ENCODE assay signal across 8 cellular contexts in genomic region chr1:5975133-5975880, GRCh38. TPM values are rescaled to one million over a fixed set of nuclear protein-coding genes. Genes with fewer than 3 reads are reported as not detected.
DNase-seq lines count a peak whose midpoint lies in the region; ATAC-seq and TF ChIP-seq lines count a peak whose summit lies in the region.

No MANE protein-coding gene starts in this region.

- H3K18ac ChIP-seq in H9 (ENCODE audit: insufficient read length, low read depth, low read length): no peak overlapping the region

- H3K4me1 Mint-ChIP-seq in CD14-positive monocyte (peaks cover 23% of the 10 kb centered on the region), H9 (peaks cover 7 to 10% of the 10 kb centered on the region in 2 experiments)
- peaks cover 18% of the 10 kb centered on the region for H3K4me1 Mint-ChIP-seq in activated naive CD8-positive, alpha-beta T cell (ENCODE audit: low read depth)

- H3K9me3 ChIP-seq in H9 (ENCODE audit: control insufficient read depth, low read depth, low read length) (no peaks in the 10 kb centered on the region), OCI-LY1 (ENCODE audit: low read length) (no peaks in the 10 kb centered on the region)

- no peak overlapping the region for H3K14ac ChIP-seq in H9 (ENCODE audit: insufficient read depth, low read length)

- H3K9me2 ChIP-seq in OCI-LY1 (ENCODE audit: low read depth, low read length): no peaks in the 10 kb centered on the region

- H3K4me1 ChIP-seq in H9 (ENCODE audit: insufficient read depth, low read length) (no peaks in the 10 kb centered on the region; the same call in 1 of the 2 replicates), OCI-LY1 (ENCODE audit: insufficient read depth, low read length, severe bottlenecking) (no peaks in the 10 kb centered on the region)

- WGBS in H9 (ENCODE audit: extremely low coverage, insufficient read length, low lambda C conversion rate): no CpG with 5 or more reads among the region's 17 CpGs

- H3K9ac ChIP-seq in H9 (ENCODE audit: extremely low read depth, insufficient read length, low read length): no peak overlapping the region
- no peak overlapping the region for H3K9ac ChIP-seq in OCI-LY1 (ENCODE audit: low read length)

- no peak overlapping the region for H2BK15ac ChIP-seq in H9 (ENCODE audit: low read depth, low read length)

- no peak overlapping the region for H3K56ac ChIP-seq in H9 (ENCODE audit: insufficient read length, low read depth, low read length)

- H3K36me3 Mint-ChIP-seq in CD14-positive monocyte: peaks cover 13 to 28% of the 10 kb centered on the region in 2 donors
- H3K36me3 Mint-ChIP-seq in H9 (ENCODE audit: insufficient read depth in 1 of 3, low read depth in 3 of 3): peaks cover 10 to 23% (median 23%) of the 10 kb centered on the region in 3 experiments
- peaks cover 9% of the 10 kb centered on the region for H3K36me3 Mint-ChIP-seq in activated naive CD8-positive, alpha-beta T cell

- TF ChIP-seq CTCF in CD14-positive monocyte (IDR thresholded peaks at IDR 0.05): peak; percentile 77
- TF ChIP-seq CTCF in H9 (conservative IDR thresholded peaks at IDR 0.05): peak; percentile 83
- TF ChIP-seq CTCF in OCI-LY1 (IDR thresholded peaks at IDR 0.05; ENCODE audit: low read length): peak; percentile 69

- H4K20me1 ChIP-seq in H9 (ENCODE audit: control insufficient read depth, insufficient read depth, insufficient read length) (no peaks in the 10 kb centered on the region), OCI-LY1 (ENCODE audit: insufficient read depth, low read length) (no peaks in the 10 kb centered on the region)

- H4K8ac ChIP-seq in H9 (replicated peaks; ENCODE audit: insufficient read length, low read depth, low read length): no peak overlapping the region

- no peak overlapping the region for H2BK12ac ChIP-seq in H9 (ENCODE audit: insufficient read length, low read depth, low read length)

- no peak overlapping the region for H3K4ac ChIP-seq in H9 (ENCODE audit: low read depth, low read length)

- H2BK5ac ChIP-seq in H9 (ENCODE audit: insufficient read length, low read length): no peak overlapping the region

- no peak for DNase-seq in CD14-positive monocyte (ENCODE audit: low spot score)
- DNase-seq in H9: peak; percentile 59
- DNase-seq in Right ventricle myocardium inferior (ENCODE audit: missing footprints): peak; percentile 79
- DNase-seq in posterior vena cava (ENCODE audit: low spot score): peak; percentile 79

- no peak overlapping the region for H2BK120ac ChIP-seq in H9 (ENCODE audit: low read depth, low read length, poor library complexity, severe bottlenecking)

- H3K23me2 ChIP-seq in H9 (ENCODE audit: insufficient read length, low read depth, low read length, poor library complexity, severe bottlenecking): no peaks in the 10 kb centered on the region

- intact Hi-C loops in CD14-positive monocyte (cut with micrococcal nuclease) (loop anchor here (2.0 to 5.0 kb wide), 2 partner anchors 469 to 1323 kb away; partner anchors contain the start of gene AJAP1 (in 1 of the 2)), Right ventricle myocardium inferior (cut with DNase I) (loop anchor here (5.0 kb wide), 1 partner anchor 463 kb away; no protein-coding TSS in a partner anchor), posterior vena cava (cut with DNase I) (no loop called here)

- no peak overlapping the region for H3K23ac ChIP-seq in H9 (ENCODE audit: insufficient read length, low read depth, low read length)

- no peaks in the 10 kb centered on the region for H3K79me1 ChIP-seq in H9 (ENCODE audit: insufficient read depth, low read depth, low read length, poor library complexity, severe bottlenecking)

- H3F3A ChIP-seq in OCI-LY1 (ENCODE audit: insufficient read depth, low read length): no peaks in the 10 kb centered on the region

- H3K27ac ChIP-seq in H9 (ENCODE audit: insufficient read length, low read depth, low read length): no peak overlapping the region
- H3K27ac ChIP-seq in OCI-LY1 (ENCODE audit: low read depth, low read length, poor library complexity, severe bottlenecking): no peak overlapping the region

- no peak overlapping the region for H4K91ac ChIP-seq in H9 (ENCODE audit: insufficient read length, low read depth, low read length)

- H3K4me3 ChIP-seq in OCI-LY1 (ENCODE audit: low read depth, low read length, poor library complexity, severe bottlenecking): no peak overlapping the region

- H3K27me3 ChIP-seq in H9 (ENCODE audit: insufficient read depth, low read length) (no peaks in the 10 kb centered on the region), OCI-LY1 (ENCODE audit: insufficient read depth, low read length) (no peaks in the 10 kb centered on the region)

- no peak overlapping the region for H2AK5ac ChIP-seq in H9 (ENCODE audit: insufficient read length, low read length)

- no peak overlapping the region for H2AFZ ChIP-seq in H9 (ENCODE audit: low read length)
- no peak overlapping the region for H2AFZ ChIP-seq in OCI-LY1 (ENCODE audit: low read length)

- peak overlapping the region; percentile 41 to 75 for H3K4me3 Mint-ChIP-seq in CD14-positive monocyte
- no peak overlapping the region for H3K4me3 Mint-ChIP-seq in H9
- H3K4me3 Mint-ChIP-seq in activated naive CD8-positive, alpha-beta T cell: peak overlapping the region; percentile 54

- H2BK20ac ChIP-seq in H9 (ENCODE audit: low read depth, low read length, poor library complexity, severe bottlenecking): no peak overlapping the region

- H3K9me3 Mint-ChIP-seq in CD14-positive monocyte (peaks cover 0 to 2% (median 0%) of the 10 kb centered on the region in 7 donors), H9 (peaks cover 8 to 11% of the 10 kb centered on the region in 2 experiments)
- no peaks in the 10 kb centered on the region for H3K9me3 Mint-ChIP-seq in activated naive CD8-positive, alpha-beta T cell (ENCODE audit: low read depth)

- H3K79me2 ChIP-seq in H9 (ENCODE audit: insufficient read depth, low read length): no peaks in the 10 kb centered on the region
- H3K79me2 ChIP-seq in OCI-LY1 (ENCODE audit: insufficient read depth, low read length): no peaks in the 10 kb centered on the region

- no peak overlapping the region for H4K5ac ChIP-seq in H9 (ENCODE audit: insufficient read length, low read depth, low read length)

- no peak overlapping the region for H3K4me2 ChIP-seq in H9 (ENCODE audit: insufficient read depth, insufficient read length, low read length)
- H3K4me2 ChIP-seq in OCI-LY1 (ENCODE audit: low read length): no peak overlapping the region

- H3K27ac Mint-ChIP-seq in CD14-positive monocyte (peak overlapping the region in 4 of 7 donors; percentile 9 to 66 (median 18)), H9 (no peak overlapping the region)
- peak overlapping the region; percentile 55 for H3K27ac Mint-ChIP-seq in activated naive CD8-positive, alpha-beta T cell

- no peak overlapping the region for H3T11ph ChIP-seq in H9 (ENCODE audit: low read length)

- no peaks in the 10 kb centered on the region for H3K36me3 ChIP-seq in OCI-LY1 (ENCODE audit: insufficient read depth, low read length)

- ATAC-seq in Right ventricle myocardium inferior (peak; percentile 73), GM21723 (IDR thresholded peaks at IDR 0.05; ENCODE audit: unreplicated experiment) (no peak), GM21717 (IDR thresholded peaks at IDR 0.05; ENCODE audit: unreplicated experiment) (no peak)

- H3K27me3 Mint-ChIP-seq in CD14-positive monocyte (ENCODE audit: low read depth in 3 of 3): peaks cover 0 to 2% (median 2%) of the 10 kb centered on the region in 3 donors
- H3K27me3 Mint-ChIP-seq in H9 (ENCODE audit: low read depth): peaks cover 3% of the 10 kb centered on the region
- no peaks in the 10 kb centered on the region for H3K27me3 Mint-ChIP-seq in activated naive CD8-positive, alpha-beta T cell

RNA-seq across cellular contexts. Expression of gene NPHP4, which starts 16.9 kb away (rescaled TPM):
- polyA plus RNA-seq in CD14-positive monocyte: 1 to 10 TPM in 1 of 2 donors, under 1 TPM in 1; 0.39 to 1.2 TPM
- total RNA-seq in H9 (2021) (14.3 and 17.6 TPM in 2 replicates), Right ventricle myocardium inferior (4.8 TPM), posterior vena cava (1 to 10 TPM; 6.9 to 7.7 TPM)

Comparison
In these comparisons a context has a peak if more than half of its experiments do, and no peak if none do; other contexts are left out.
1. H3K27ac Mint-ChIP-seq: peak in CD14-positive monocyte (4 of 7) and activated naive CD8-positive, alpha-beta T cell (single experiment); none in H9 (0 of 3).
2. H3K4me3 Mint-ChIP-seq: peak in CD14-positive monocyte (2 of 2) and activated naive CD8-positive, alpha-beta T cell (single experiment); none in H9 (0 of 2).
3. intact Hi-C loops: an anchor here in CD14-positive monocyte (2.0 to 5.0 kb wide) and Right ventricle myocardium inferior (5.0 kb wide); none called in posterior vena cava.
4. Peak in every context shown above with its lines, with median percentiles within 50 percentile points of each other: CTCF ChIP-seq.